In genomic region chr7:30005511-30005910, GRCh38 we compare ENCODE assay signal across 1 cellular context.
TF ChIP-seq lines count a peak whose summit lies in the region.

No MANE protein-coding gene starts in this region.

TF ChIP-seq in GM23338, 12 proteins besides CTCF, POLR2A, EP300 and RAD21 (continued from another document):
- TF ChIP-seq ETS1 (IDR thresholded peaks at IDR 0.05) = no peak
- no peak for TF ChIP-seq EZH2phosphoT487 (IDR thresholded peaks at IDR 0.05; ENCODE audit: unreplicated experiment)
- TF ChIP-seq EZH2 (IDR thresholded peaks at IDR 0.05; ENCODE audit: low read depth, unreplicated experiment) = no peak
- TF ChIP-seq ZNF114 (CRISPR knock-in tag; IDR thresholded peaks at IDR 0.05) = no peak
- no peak for TF ChIP-seq ZNF462 (CRISPR knock-in tag; IDR thresholded peaks at IDR 0.05)
